ENCODE assay signal across 8 cellular contexts in the genomic region with DNA sequence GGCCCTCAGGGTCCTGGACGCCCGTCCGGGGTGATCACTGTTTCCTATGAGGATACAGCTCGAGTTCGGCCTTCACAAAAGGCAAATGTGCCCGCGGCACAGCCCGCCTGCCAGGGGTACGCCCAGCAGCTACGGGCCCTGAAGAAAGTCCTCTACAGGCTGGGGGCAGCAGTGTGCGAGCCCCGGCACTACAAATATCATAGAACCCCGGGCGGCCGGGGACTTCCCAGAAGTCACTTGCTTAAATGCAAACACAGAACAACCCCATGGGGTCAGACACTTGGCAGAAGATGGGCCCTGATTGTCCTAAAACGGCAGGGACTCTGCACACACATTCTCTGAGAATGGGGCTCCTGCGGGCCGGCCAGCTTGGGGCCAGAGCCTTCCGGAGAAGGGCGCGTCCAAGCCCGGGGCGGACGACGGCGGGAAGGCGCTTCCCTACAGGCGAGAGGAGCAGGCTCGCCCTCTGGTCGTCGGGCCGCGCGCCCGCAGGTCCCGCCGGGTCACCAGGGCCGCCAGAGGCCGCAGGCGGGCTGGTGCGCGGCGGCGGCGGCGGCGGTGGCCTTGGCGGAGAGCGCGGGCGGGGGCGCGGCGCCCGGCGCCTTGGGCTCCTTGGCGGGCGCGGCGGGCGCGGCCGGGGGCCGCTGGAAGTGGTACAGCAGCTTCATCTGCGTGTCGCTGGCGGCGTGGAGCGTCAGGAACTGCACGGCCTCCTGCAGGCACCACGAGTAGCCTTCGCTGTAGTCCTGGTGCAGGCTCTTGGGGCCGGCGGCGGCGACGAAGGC. TPM values are rescaled to one million over a fixed set of nuclear protein-coding genes. Genes with fewer than 3 reads are reported as not detected.
A peak's percentile ranks its signal among the peaks of the same experiment; 100 is the strongest.
DNase-seq lines count a peak whose midpoint lies in the region; ATAC-seq and TF ChIP-seq lines count a peak whose summit lies in the region.

No MANE protein-coding gene starts in this region.

- H3K4me1 Mint-ChIP-seq in T-helper 17 cell: peaks cover 20% of the 10 kb centered on the region

- no peak overlapping the region for H3K4me2 ChIP-seq in osteoblast (ENCODE audit: insufficient read depth, low read length)

- H3K4me3 ChIP-seq in duodenal mucosa (ENCODE audit: low read depth in 1 of 2, low read length in 2 of 2) (peak overlapping the region; percentile 15 to 43), osteoblast (ENCODE audit: insufficient read depth, low read length) (no peak overlapping the region)

- no peak overlapping the region for H3K9ac ChIP-seq in duodenal mucosa (ENCODE audit: low read depth in 1 of 2, low read length in 2 of 2)

- ATAC-seq in T-helper 17 cell (peak; percentile 17), HG02870 (IDR thresholded peaks at IDR 0.05; ENCODE audit: unreplicated experiment) (no peak)

- H3K4me3 Mint-ChIP-seq in T-helper 17 cell: peak overlapping the region; percentile 84

- peaks cover 15% of the 10 kb centered on the region for H4K20me1 ChIP-seq in osteoblast (ENCODE audit: insufficient read depth, low read length)

- H3K27ac ChIP-seq in duodenal mucosa (ENCODE audit: low read depth, low read length) (no peak overlapping the region), osteoblast (ENCODE audit: low read depth, low read length) (no peak overlapping the region)

- peaks cover 18% of the 10 kb centered on the region for H3K27me3 Mint-ChIP-seq in T-helper 17 cell

- DNase-seq in G401 (ENCODE audit: low spot score): peak; percentile 50
- peak in 1 of 3 donors; percentile 45 for DNase-seq in T-helper 17 cell
- DNase-seq in osteoblast (ENCODE audit: insufficient read length, low spot score, missing footprints): peak; percentile 95
- no peak for DNase-seq in Kasumi-1 (lab: John Stamatoyannopoulos, UW)
- DNase-seq in AML-193 (lab: John Stamatoyannopoulos, UW): no peak
- no peak for DNase-seq in NCI-H446 (lab: John Stamatoyannopoulos, UW)

- H3K4me1 ChIP-seq in duodenal mucosa (ENCODE audit: control insufficient read depth in 1 of 2, insufficient read depth in 2 of 2, low read length in 2 of 2) (peaks cover 38 to 42% of the 10 kb centered on the region in 2 donors), osteoblast (ENCODE audit: insufficient read depth, low read length) (peaks cover 19% of the 10 kb centered on the region)

- H3K36me3 ChIP-seq in duodenal mucosa (ENCODE audit: control insufficient read depth in 1 of 2, insufficient read depth in 2 of 2, low read length in 2 of 2): no peaks in the 10 kb centered on the region
- no peaks in the 10 kb centered on the region for H3K36me3 ChIP-seq in osteoblast (ENCODE audit: insufficient read depth, low read length)

- H3K27me3 ChIP-seq in duodenal mucosa (ENCODE audit: control insufficient read depth in 1 of 2, insufficient read depth in 2 of 2, low read length in 2 of 2) (peaks cover 20 to 25% of the 10 kb centered on the region in 2 donors), osteoblast (ENCODE audit: insufficient read depth, low read length) (peaks cover 30% of the 10 kb centered on the region)

- no peaks in the 10 kb centered on the region for H3K36me3 Mint-ChIP-seq in T-helper 17 cell (ENCODE audit: low read depth)

- H2AFZ ChIP-seq in osteoblast (ENCODE audit: low read length): no peak overlapping the region

- H3K9me3 ChIP-seq in T-helper 17 cell (ENCODE audit: control insufficient read depth, low read length, poor library complexity, severe bottlenecking) (no peaks in the 10 kb centered on the region), duodenal mucosa (ENCODE audit: control insufficient read depth in 1 of 2, low read length in 2 of 2) (no peaks in the 10 kb centered on the region), osteoblast (ENCODE audit: low read depth, low read length) (no peaks in the 10 kb centered on the region)

- no peak for TF ChIP-seq CTCF in osteoblast (IDR thresholded peaks at IDR 0.05; ENCODE audit: extremely low read depth, low read depth, low read length)

- H3K27ac Mint-ChIP-seq in T-helper 17 cell: peak overlapping the region; percentile 54

- H3K79me2 ChIP-seq in osteoblast (ENCODE audit: insufficient read depth, low read length): peaks cover 18% of the 10 kb centered on the region

- in situ Hi-C loops in G401 (cut with HindIII; ENCODE audit: low sequenced_read_pairs): no loop called here

RNA-seq across cellular contexts. Expression of a gene that starts 0.9 kb away (rescaled TPM):
- not detected in 2 replicates for total RNA-seq in G401 (2014; rRNA removed; shearing (Covaris generic))
- not detected for total RNA-seq in T-helper 17 cell
- total RNA-seq in osteoblast: not detected in 2 replicates

RNA-seq across cellular contexts. Expression of a gene that starts 2.8 kb away (rescaled TPM):
- total RNA-seq in G401 (2014; rRNA removed; shearing (Covaris generic)): 32.9 and 45.4 TPM in 2 replicates
- 10 to 100 TPM; 47.9 to 53.5 TPM for total RNA-seq in T-helper 17 cell
- total RNA-seq in osteoblast: 15.2 and 18.6 TPM in 2 replicates

RNA-seq across cellular contexts. Expression of a gene that starts 27.0 kb away (rescaled TPM):
- 7.4 and 9.0 TPM in 2 replicates for total RNA-seq in G401 (2014; rRNA removed; shearing (Covaris generic))
- total RNA-seq in T-helper 17 cell (100 to 1,000 TPM; 179 to 212 TPM), osteoblast (29.2 and 36.6 TPM in 2 replicates)

RNA-seq across cellular contexts. Expression of a gene that starts 53.1 kb away (rescaled TPM):
- 0.06 and 0.20 TPM in 2 replicates for total RNA-seq in G401 (2014; rRNA removed; shearing (Covaris generic))
- total RNA-seq in T-helper 17 cell (10 to 100 TPM; 30.0 to 39.3 TPM), osteoblast (under 0.01 TPM in 1 of 2 replicates, not detected in the other)

RNA-seq across cellular contexts. Expression of a gene that starts 57.4 kb away (rescaled TPM):
- 26.9 and 31.7 TPM in 2 replicates for total RNA-seq in G401 (2014; rRNA removed; shearing (Covaris generic))
- 10 to 100 TPM; 17.6 to 18.5 TPM for total RNA-seq in T-helper 17 cell
- 8.0 and 9.4 TPM in 2 replicates for total RNA-seq in osteoblast

Comparison
In these comparisons a context has a peak if more than half of its experiments do, and no peak if none do; other contexts are left out.
1. DNase-seq: peak in G401 (single experiment) and osteoblast (single experiment); none in Kasumi-1 (0 of 2), AML-193 (0 of 2) and NCI-H446 (0 of 2).